Comparison of ENCODE assay signal across 3 cellular contexts in the genomic region with DNA sequence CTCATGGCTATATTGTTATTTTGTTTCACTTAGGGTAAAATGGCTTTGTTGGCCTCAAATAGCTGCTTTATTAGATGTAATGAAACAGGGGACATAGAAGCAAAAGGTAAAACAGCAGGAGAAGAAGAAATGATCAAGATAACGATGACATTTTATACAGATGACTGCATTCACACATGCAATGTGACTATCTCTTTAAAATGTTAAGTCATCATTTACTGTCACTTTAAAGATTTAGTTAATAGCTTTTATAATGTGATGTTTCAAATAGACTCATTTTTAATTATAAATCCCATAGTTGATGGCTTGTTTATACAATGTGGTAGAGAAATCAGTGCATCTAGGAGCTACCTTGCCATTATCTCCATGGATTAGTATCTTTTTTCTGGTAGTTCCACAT.
DNase-seq lines count a peak whose midpoint lies in the region; ATAC-seq, FAIRE-seq and TF ChIP-seq lines count a peak whose summit lies in the region.
"Not testable (repeated sequence)": the region's sequence is repeated elsewhere in the genome, so short reads cannot be mapped to it uniquely, and the experiment has no call there.

No MANE protein-coding gene starts in this region.

- not testable (repeated sequence) for H3K27ac ChIP-seq in A549; K562 (ENCODE audit: extremely low read depth, low read depth, low read length); HepG2 (ENCODE audit: extremely low read length, insufficient read depth, low read length)

- not testable (repeated sequence) for H2AFZ ChIP-seq in K562 (ENCODE audit: low read depth, low read length); HepG2 (ENCODE audit: low read length)

- H3K9me3 ChIP-seq in A549; K562 (replicated peaks; ENCODE audit: control insufficient read depth, insufficient read depth, low read depth, low read length); HepG2 (ENCODE audit: low read length): not testable (repeated sequence)

- BruUV-seq in K562 (replicated peaks; lab: Mats Ljungman, UMichigan); HepG2 (replicated peaks; lab: Mats Ljungman, UMichigan): not testable (repeated sequence)

- not testable (repeated sequence) for H3K4me3 ChIP-seq in A549; K562; HepG2 (replicated peaks in 1 of 3; ENCODE audit: insufficient read depth in 1 of 3, low read depth in 2 of 3, low read length in 3 of 3)

- not testable (repeated sequence) for H4K20me1 ChIP-seq in K562 (replicated peaks; ENCODE audit: control insufficient read depth, insufficient read depth, low read length); HepG2 (ENCODE audit: insufficient read depth, low read length)

- not testable (repeated sequence) for ATAC-seq in A549, K562, HepG2

- not testable (repeated sequence) for TF ChIP-seq RAD21 in A549 (conservative IDR thresholded peaks at IDR 0.05 in 1 of 2, IDR thresholded peaks at IDR 0.05 in 1 of 2); K562 (CRISPR knock-in tag; conservative IDR thresholded peaks at IDR 0.05 in 1 of 2, IDR thresholded peaks at IDR 0.05 in 1 of 2); HepG2 (CRISPR knock-in tag; IDR thresholded peaks at IDR 0.05)

- not testable (repeated sequence) for H3K9ac ChIP-seq in K562 (ENCODE audit: insufficient read depth in 1 of 2, low read depth in 2 of 2, low read length in 2 of 2); HepG2 (ENCODE audit: insufficient read depth, low read depth, low read length)

- not testable (repeated sequence) for H3K9me1 ChIP-seq in K562 (ENCODE audit: control insufficient read depth, insufficient read depth, low read length)

- H3K79me2 ChIP-seq in K562 (ENCODE audit: control insufficient read depth, insufficient read depth, low read length); HepG2 (ENCODE audit: insufficient read depth, low read length): not testable (repeated sequence)

- 85% methylated on average over 1 of the region's 1 CpG for WGBS in A549 (ENCODE audit: missing lambda C conversion rate)
- WGBS in K562 (ENCODE audit: insufficient coverage, low coverage, missing lambda C conversion rate) = 86% methylated on average over 1 of the region's 1 CpG
- 49% methylated on average over 1 of the region's 1 CpG for WGBS in HepG2 (ENCODE audit: low lambda C conversion rate)

- not testable (repeated sequence) for TF ChIP-seq POLR2A in A549 (IDR thresholded peaks at IDR 0.05; ENCODE audit: low read length); K562 (conservative IDR thresholded peaks at IDR 0.05); HepG2 (IDR thresholded peaks at IDR 0.05; ENCODE audit: insufficient read depth in 1 of 2, low read depth in 2 of 2, low read length in 2 of 2)

- not testable (repeated sequence) for TF ChIP-seq CTCF in A549 (IDR thresholded peaks at IDR 0.05); K562 (IDR thresholded peaks at IDR 0.05 in 2 of 3, conservative IDR thresholded peaks at IDR 0.05 in 1 of 3; ENCODE audit: insufficient read depth in 2 of 3, low read depth in 1 of 3, low read length in 3 of 3); HepG2 (CRISPR knock-in tag; IDR thresholded peaks at IDR 0.05)

- in situ Hi-C loops in K562 (cut with MboI) = loop anchor here (25.0 kb wide), 1 partner anchor 516 kb away; no protein-coding TSS in a partner anchor
- in situ Hi-C loops in HepG2 (cut with HindIII; ENCODE audit: extremely low pct_ligation_motif_present, low pct_unique_long_range_greater_than_20kb) = not testable (repeated sequence)

- FAIRE-seq in A549 (lab: Jason Lieb, UNC); K562 (lab: Jason Lieb, UNC); HepG2 (lab: Jason Lieb, UNC): not testable (repeated sequence)

- not testable (repeated sequence) for H3K4me2 ChIP-seq in A549; K562 (ENCODE audit: insufficient read depth, low read length); HepG2 (ENCODE audit: low read depth, low read length)

- TF ChIP-seq EP300 in A549 (IDR thresholded peaks at IDR 0.05); K562 (IDR thresholded peaks at IDR 0.05; ENCODE audit: low read length); HepG2 (IDR thresholded peaks at IDR 0.05; ENCODE audit: low read depth in 2 of 2, low read length in 2 of 2); HepG2 (CRISPR knock-in tag; IDR thresholded peaks at IDR 0.05; ENCODE audit: borderline replicate concordance): not testable (repeated sequence)

- not testable (repeated sequence) for H3K27me3 ChIP-seq in K562 (ENCODE audit: control insufficient read depth in 2 of 2, insufficient read depth in 2 of 2, low read length in 2 of 2); HepG2 (ENCODE audit: control insufficient read depth in 1 of 2, insufficient read depth in 2 of 2, low read length in 2 of 2)

- peaks cover 16% of the 10 kb centered on the region; the same call in 1 of the 3 replicates for H3K36me3 ChIP-seq in K562 (ENCODE audit: control insufficient read depth, insufficient read depth, low read length)
- not testable (repeated sequence) for H3K36me3 ChIP-seq in HepG2 (replicated peaks in 1 of 2; ENCODE audit: control insufficient read depth in 1 of 2, insufficient read depth in 2 of 2, low read length in 2 of 2)

- POLR2A ChIA-PET in A549 (lab: Yijun Ruan, JAX); K562 (lab: Yijun Ruan, JAX); HepG2 (lab: Yijun Ruan, JAX): not testable (repeated sequence)

- not testable (repeated sequence) for H3K4me1 ChIP-seq in A549; K562 (replicated peaks in 1 of 2; ENCODE audit: control insufficient read depth in 2 of 2, insufficient read depth in 2 of 2, low read length in 2 of 2); HepG2 (ENCODE audit: insufficient read depth, low read length)

- not testable (repeated sequence) for DNase-seq in A549 (ENCODE audit: low read depth in 1 of 2, low spot score in 1 of 2); K562 (ENCODE audit: extremely low read depth in 1 of 4, low spot score in 3 of 4); HepG2 (ENCODE audit: low spot score)

- CTCF ChIA-PET in A549 (lab: Yijun Ruan, JAX); HepG2 (lab: Yijun Ruan, JAX; ENCODE audit: low intra/inter-chr PET ratio, low total read pairs): not testable (repeated sequence)
- CTCF ChIA-PET in K562 (lab: Yijun Ruan, JAX; ENCODE audit: low intra/inter-chr PET ratio) = interaction anchor here (0.6 kb wide), 1 partner anchor 1407 kb away, joined by 3 read pairs; no protein-coding TSS in a partner anchor

- intact Hi-C loops in K562 (cut with micrococcal nuclease); HepG2 (cut with micrococcal nuclease; ENCODE audit: unreplicated experiment): not testable (repeated sequence)

TF ChIP-seq in A549, 52 proteins besides CTCF, POLR2A, EP300 and RAD21:
- TF ChIP-seq MAFK (IDR thresholded peaks at IDR 0.05; ENCODE audit: partially characterized antibody) = peak; percentile 55

TF ChIP-seq in K562, 482 proteins besides CTCF, POLR2A, EP300 and RAD21:
- TF ChIP-seq C11orf30 (IDR thresholded peaks at IDR 0.05; ENCODE audit: low read depth) (0 out of 2 replicates have a peak, but pooled peaks have one; percentile 7), ZNF316 (IDR thresholded peaks at IDR 0.05) (peak; percentile 45)

TF ChIP-seq in HepG2, 621 proteins besides CTCF, POLR2A, EP300 and RAD21:
- TF ChIP-seq MAFK (conservative IDR thresholded peaks at IDR 0.05 in 1 of 2, IDR thresholded peaks at IDR 0.05 in 1 of 2; ENCODE audit: low read length in 2 of 2) (peak; percentile 51 to 59; a peak in 2 of 4 replicates), MAFF (IDR thresholded peaks at IDR 0.05; ENCODE audit: low read depth, low read length) (peak; percentile 57)
